7 cellular contexts compared by ENCODE assay signal in the genomic region with DNA sequence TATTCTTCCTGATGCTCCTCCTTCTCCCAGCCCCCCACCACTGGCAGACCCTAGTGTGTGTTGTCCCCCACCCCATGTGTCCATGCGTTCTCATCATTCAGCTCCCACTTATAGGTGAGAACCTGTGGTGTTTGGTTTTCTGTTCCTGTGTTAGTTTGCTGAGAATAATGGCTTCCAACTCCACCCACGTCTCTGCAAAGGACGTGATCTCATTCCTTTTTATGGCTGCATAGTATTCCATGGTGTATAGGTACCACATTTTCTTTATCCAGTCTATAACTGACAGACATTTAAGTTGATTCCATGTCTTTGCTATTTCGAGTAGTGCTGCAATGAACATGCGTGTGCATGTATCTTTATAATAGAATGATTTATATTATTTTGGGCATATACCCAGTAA. TPM values are rescaled to one million over a fixed set of nuclear protein-coding genes. Genes with fewer than 3 reads are reported as not detected.
"Had no signal": no experiment of that assay in that cellular context is flagged by ENCODE, and none has a peak within 500 bp of the region (broad histone marks: within the 10 kb centered on the region; RNA-seq: fewer than 3 reads in every experiment).

No MANE protein-coding gene starts in this region.

RNA-seq across cellular contexts. Expression of a gene that starts 12.2 kb away (rescaled TPM):
- total RNA-seq: kidney epithelial cell, left ventricle myocardium inferior, left ventricle myocardium superior, lung microvascular endothelial cell had no signal
- polyA plus RNA-seq: immature natural killer cell, keratinocyte, mammary epithelial cell had no signal

RNA-seq across cellular contexts. Expression of a gene that starts 55.2 kb away (rescaled TPM):
- total RNA-seq: left ventricle myocardium inferior, lung microvascular endothelial cell had no signal
- polyA plus RNA-seq: immature natural killer cell had no signal
